Comparison of ENCODE assay signal across 8 cellular contexts in genomic region chr20:59499863-59500262, GRCh38.
"Had no signal": no experiment of that assay in that cellular context is flagged by ENCODE, and none has a peak within 500 bp of the region (broad histone marks: within the 10 kb centered on the region; RNA-seq: fewer than 3 reads in every experiment).

No MANE protein-coding gene starts in this region.

- H3K27ac Mint-ChIP-seq: IgD-negative memory B cell had no signal

- DNase-seq: GM23248, GOT3, H7, KBM-7 had no signal

- H3K36me3 ChIP-seq: HAP-1 had no signal

- H3K27ac ChIP-seq: GM23248, KMS-11 had no signal

- H3K4me3 ChIP-seq: GM23248, HAP-1 had no signal

- H2AFZ ChIP-seq: GM23248 had no signal

- ATAC-seq: HCT116 had no signal

- H3K4me3 Mint-ChIP-seq: IgD-negative memory B cell had no signal

- H3K4me2 ChIP-seq: KMS-11 had no signal

- H3K9ac ChIP-seq: GM23248, KMS-11 had no signal

- H3K9me3 ChIP-seq: HAP-1 had no signal

- H3K4me1 ChIP-seq: HAP-1 had no signal

- H3K36me3 Mint-ChIP-seq: IgD-negative memory B cell had no signal

- H3K4me1 Mint-ChIP-seq: IgD-negative memory B cell had no signal
